Comparison of ENCODE assay signal across 16 cellular contexts in genomic region chr6:106149472-106150069, GRCh38.
DNase-seq lines count a peak whose midpoint lies in the region; ATAC-seq, FAIRE-seq and TF ChIP-seq lines count a peak whose summit lies in the region.
"Had no signal": no experiment of that assay in that cellular context is flagged by ENCODE, and none has a peak within 500 bp of the region (broad histone marks: within the 10 kb centered on the region; RNA-seq: fewer than 3 reads in every experiment).

No MANE protein-coding gene starts in this region.

- H3K4me1 ChIP-seq in HepG2 (ENCODE audit: insufficient read depth, low read length) (no peaks in the 10 kb centered on the region), right lobe of liver (no peaks in the 10 kb centered on the region), GM12878 (ENCODE audit: control insufficient read depth, insufficient read depth, low read length) (peaks cover 28% of the 10 kb centered on the region)
- H3K4me1 ChIP-seq: heart right ventricle, SJSA1 had no signal

- BruUV-seq in HepG2 (replicated peaks; lab: Mats Ljungman, UMichigan) (no TSS peak), GM12878 (replicated peaks; lab: Mats Ljungman, UMichigan) (no TSS peak)

- SMC1A ChIA-PET in GM12878 (lab: Charles Lee; ENCODE audit: uncharacterized antibody, unreplicated experiment): interaction anchor here (0.5 to 18.2 kb wide), 4 partner anchors 15 to 58 kb away, joined by 3 to 217 read pairs (median 74); no protein-coding TSS in a partner anchor

- POLR2A ChIA-PET in HepG2 (lab: Yijun Ruan, JAX) (no interaction called here), T-cell (lab: Charles Lee) (no interaction called here), GM12878 (lab: Charles Lee) (no interaction called here)

- FAIRE-seq in HepG2 (lab: Jason Lieb, UNC): no peak
- FAIRE-seq in GM12878 (lab: Jason Lieb, UNC): no peak
- no peak for FAIRE-seq in H54 (lab: Jason Lieb, UNC)
- FAIRE-seq: keratinocyte had no signal

- peaks cover 0 to 4% of the 10 kb centered on the region in 2 donors for H3K27me3 Mint-ChIP-seq in T-cell

- no peaks in the 10 kb centered on the region for H3K9me3 Mint-ChIP-seq in T-cell

- H3K27ac Mint-ChIP-seq in T-cell: peak overlapping the region; percentile 12 to 26

- WGBS in HepG2 (ENCODE audit: low lambda C conversion rate): 0% methylated on average over 1 of the region's 1 CpG
- 67% methylated on average over 1 of the region's 1 CpG for whole genome bisulfite sequencing in right lobe of liver (ENCODE audit: insufficient coverage, low coverage, low lambda C conversion rate, missing lambda C conversion rate)
- 67% methylated on average over 1 of the region's 1 CpG for WGBS in GM12878 (ENCODE audit: insufficient coverage, insufficient replicate concordance, low lambda C conversion rate, missing lambda C conversion rate)

- no peaks in the 10 kb centered on the region for H4K20me1 ChIP-seq in HepG2 (ENCODE audit: insufficient read depth, low read length)
- H4K20me1 ChIP-seq in GM12878 (ENCODE audit: control insufficient read depth, insufficient read depth): no peaks in the 10 kb centered on the region

- H3K4me2 ChIP-seq in HepG2 (ENCODE audit: low read depth, low read length) (no peak overlapping the region), GM12878 (ENCODE audit: control insufficient read depth, insufficient read depth) (no peak overlapping the region)

- H3K79me2 ChIP-seq in HepG2 (ENCODE audit: insufficient read depth, low read length) (no peaks in the 10 kb centered on the region), GM12878 (ENCODE audit: control insufficient read depth, insufficient read depth, low read length) (no peaks in the 10 kb centered on the region)

- ATAC-seq in HepG2 (no peak), right lobe of liver (no peak), T-cell (replicated peaks in 1 of 4) (peak; percentile 40 to 71 (median 56)), GM12878 (0 out of 3 replicates have a peak, but pooled peaks have one; percentile 4), HG02885 (IDR thresholded peaks at IDR 0.05; ENCODE audit: poor library complexity, unreplicated experiment) (no peak)
- ATAC-seq: heart right ventricle, PC-3 had no signal

- H3K27ac ChIP-seq in HepG2 (ENCODE audit: extremely low read length, insufficient read depth, low read length): no peak overlapping the region
- H3K27ac ChIP-seq in right lobe of liver: no peak overlapping the region
- H3K27ac ChIP-seq in GM12878 (ENCODE audit: control insufficient read depth, insufficient read depth): no peak overlapping the region
- H3K27ac ChIP-seq: cardiac muscle cell, heart right ventricle, SJSA1 had no signal

- no peak overlapping the region for H3K4me3 Mint-ChIP-seq in T-cell

- TF ChIP-seq CTCF in HepG2 (CRISPR knock-in tag; IDR thresholded peaks at IDR 0.05) (no peak), right lobe of liver (IDR thresholded peaks at IDR 0.05) (no peak), GM12878 (IDR thresholded peaks at IDR 0.05 in 2 of 3, conservative IDR thresholded peaks at IDR 0.05 in 1 of 3; ENCODE audit: control insufficient read depth in 2 of 3, extremely low read depth in 1 of 3, insufficient read depth in 1 of 3, low read depth in 3 of 3, low read length in 3 of 3) (no peak)

- H3K4me3 ChIP-seq in HepG2 (replicated peaks in 1 of 3; ENCODE audit: insufficient read depth in 1 of 3, low read depth in 2 of 3, low read length in 3 of 3) (no peak overlapping the region), right lobe of liver (no peak overlapping the region), GM12878 (no peak overlapping the region)
- H3K4me3 ChIP-seq: cardiac muscle cell, heart right ventricle, SJSA1 had no signal

- DNase-seq in HepG2 (ENCODE audit: low spot score) (no peak), right lobe of liver (no peak), T-cell (peak in 5 of 34 experiments; percentile 8 to 30 (median 12)), GM12878 (ENCODE audit: low read depth, low spot score) (no peak), DMS 273 (lab: John Stamatoyannopoulos, UW; ENCODE audit: unreplicated experiment) (no peak), H54 (ENCODE audit: insufficient read length, low spot score) (no peak), RKO (ENCODE audit: low spot score) (no peak)
- DNase-seq: effector CD4-positive, alpha-beta T cell; heart right ventricle; NCI-H2081 treated with DMSO at 0.1 percent for 48 hours; PC-3; substantia nigra had no signal

- no peak overlapping the region for H3K9ac ChIP-seq in HepG2 (ENCODE audit: insufficient read depth, low read depth, low read length)
- no peak overlapping the region for H3K9ac ChIP-seq in GM12878 (ENCODE audit: control insufficient read depth, insufficient read depth, low read length)

- intact Hi-C loops in HepG2 (cut with micrococcal nuclease; ENCODE audit: unreplicated experiment): no loop called here
- intact Hi-C loops in right lobe of liver (cut with DNase I): no loop called here
- intact Hi-C loops in GM12878 (cut with micrococcal nuclease; ENCODE audit: unreplicated experiment): no loop called here

- in situ Hi-C loops in HepG2 (cut with HindIII; ENCODE audit: extremely low pct_ligation_motif_present, low pct_unique_long_range_greater_than_20kb) (no loop called here), GM12878 (cut with MboI) (no loop called here)

- H3K36me3 Mint-ChIP-seq in T-cell: no peaks in the 10 kb centered on the region

- CTCF ChIA-PET in HepG2 (lab: Yijun Ruan, JAX; ENCODE audit: low intra/inter-chr PET ratio, low total read pairs) (no interaction called here), T-cell (lab: Charles Lee) (no interaction called here), GM12878 (lab: Yijun Ruan, JAX) (interaction anchor here (1.2 kb wide), 1 partner anchor 73 kb away, joined by 4 read pairs; no protein-coding TSS in a partner anchor)

- TF ChIP-seq RAD21 in HepG2 (CRISPR knock-in tag; IDR thresholded peaks at IDR 0.05) (no peak), GM12878 (IDR thresholded peaks at IDR 0.05; ENCODE audit: insufficient read depth, low read depth, low read length) (no peak)

- peaks cover 20 to 28% (median 23%) of the 10 kb centered on the region in 3 donors for H3K4me1 Mint-ChIP-seq in T-cell

- H3K27me3 ChIP-seq in HepG2 (ENCODE audit: control insufficient read depth in 1 of 2, insufficient read depth in 2 of 2, low read length in 2 of 2) (peaks cover 4 to 23% of the 10 kb centered on the region in 2 experiments; a peak in 4 of 5 replicates), right lobe of liver (no peaks in the 10 kb centered on the region), GM12878 (replicated peaks in 1 of 2; ENCODE audit: control insufficient read depth in 2 of 2, insufficient read depth in 2 of 2, low read length in 1 of 2) (no peaks in the 10 kb centered on the region)
- H3K27me3 ChIP-seq: cardiac muscle cell, SJSA1 had no signal

- TF ChIP-seq POLR2A in HepG2 (IDR thresholded peaks at IDR 0.05; ENCODE audit: insufficient read depth in 1 of 2, low read depth in 2 of 2, low read length in 2 of 2): no peak
- no peak for TF ChIP-seq POLR2A in right lobe of liver (IDR thresholded peaks at IDR 0.05)
- no peak for TF ChIP-seq POLR2A in GM12878 (IDR thresholded peaks at IDR 0.05; ENCODE audit: low read depth, low read length)
- no peak for TF ChIP-seq POLR2A in H54 (IDR thresholded peaks at IDR 0.05; ENCODE audit: low read depth, low read length)

- no peak for TF ChIP-seq EP300 in HepG2 (IDR thresholded peaks at IDR 0.05; ENCODE audit: low read depth in 2 of 2, low read length in 2 of 2)
- TF ChIP-seq EP300 in HepG2 (CRISPR knock-in tag; IDR thresholded peaks at IDR 0.05; ENCODE audit: borderline replicate concordance): no peak
- TF ChIP-seq EP300 in GM12878 (IDR thresholded peaks at IDR 0.05; ENCODE audit: borderline replicate concordance in 1 of 2, control insufficient read depth in 1 of 2, low read depth in 2 of 2, low read length in 2 of 2): no peak

- no peaks in the 10 kb centered on the region for H3K9me3 ChIP-seq in HepG2 (ENCODE audit: low read length)
- no peaks in the 10 kb centered on the region for H3K9me3 ChIP-seq in right lobe of liver
- no peaks in the 10 kb centered on the region; the same call in 2 of the 3 replicates for H3K9me3 ChIP-seq in GM12878 (replicated peaks; ENCODE audit: control insufficient read depth, insufficient read depth, low read length)
- H3K9me3 ChIP-seq: heart right ventricle, SJSA1 had no signal

- RAD21 ChIA-PET in GM12878 (lab: Charles Lee; ENCODE audit: unreplicated experiment): interaction anchor here (0.5 kb wide), 1 partner anchor 45 kb away, joined by 3 read pairs; no protein-coding TSS in a partner anchor

- H3K36me3 ChIP-seq in HepG2 (replicated peaks in 1 of 2; ENCODE audit: control insufficient read depth in 1 of 2, insufficient read depth in 2 of 2, low read length in 2 of 2) (no peaks in the 10 kb centered on the region), right lobe of liver (no peaks in the 10 kb centered on the region), GM12878 (ENCODE audit: control insufficient read depth in 2 of 2, insufficient read depth in 2 of 2, low read length in 1 of 2) (no peaks in the 10 kb centered on the region)
- H3K36me3 ChIP-seq: cardiac muscle cell, heart right ventricle, SJSA1 had no signal

- H2AFZ ChIP-seq in HepG2 (ENCODE audit: low read length) (no peak overlapping the region), GM12878 (ENCODE audit: control insufficient read depth, low read depth, low read length) (no peak overlapping the region)

TF ChIP-seq in HepG2, 621 proteins besides CTCF, POLR2A, EP300 and RAD21:
- TF ChIP-seq ZNF138 (CRISPR knock-in tag; IDR thresholded peaks at IDR 0.05; ENCODE audit: low read depth): no peak
- 0 out of 2 replicates have a peak, but pooled peaks have one; percentile 37 for TF ChIP-seq CREB1 (IDR thresholded peaks at IDR 0.05)
- no peak for TF ChIP-seq CREB1 (CRISPR knock-in tag; IDR thresholded peaks at IDR 0.05)
- TF ChIP-seq ZNF660 (CRISPR knock-in tag; IDR thresholded peaks at IDR 0.05; ENCODE audit: borderline replicate concordance, low read depth): no peak

TF ChIP-seq in GM12878, 131 proteins besides CTCF, POLR2A, EP300 and RAD21:
- TF ChIP-seq FOXM1 (IDR thresholded peaks at IDR 0.05; ENCODE audit: low read depth, low read length) (no peak), RUNX3 (IDR thresholded peaks at IDR 0.05; ENCODE audit: low read length) (peak; percentile 71)

Comparison
In these comparisons a context has a peak if more than half of its experiments do, and no peak if none do; other contexts are left out.
1. ATAC-seq: peak in T-cell (4 of 4) and GM12878 (single experiment); none in HepG2 (single experiment), right lobe of liver (0 of 4) and HG02885 (single experiment).